In the genomic region with DNA sequence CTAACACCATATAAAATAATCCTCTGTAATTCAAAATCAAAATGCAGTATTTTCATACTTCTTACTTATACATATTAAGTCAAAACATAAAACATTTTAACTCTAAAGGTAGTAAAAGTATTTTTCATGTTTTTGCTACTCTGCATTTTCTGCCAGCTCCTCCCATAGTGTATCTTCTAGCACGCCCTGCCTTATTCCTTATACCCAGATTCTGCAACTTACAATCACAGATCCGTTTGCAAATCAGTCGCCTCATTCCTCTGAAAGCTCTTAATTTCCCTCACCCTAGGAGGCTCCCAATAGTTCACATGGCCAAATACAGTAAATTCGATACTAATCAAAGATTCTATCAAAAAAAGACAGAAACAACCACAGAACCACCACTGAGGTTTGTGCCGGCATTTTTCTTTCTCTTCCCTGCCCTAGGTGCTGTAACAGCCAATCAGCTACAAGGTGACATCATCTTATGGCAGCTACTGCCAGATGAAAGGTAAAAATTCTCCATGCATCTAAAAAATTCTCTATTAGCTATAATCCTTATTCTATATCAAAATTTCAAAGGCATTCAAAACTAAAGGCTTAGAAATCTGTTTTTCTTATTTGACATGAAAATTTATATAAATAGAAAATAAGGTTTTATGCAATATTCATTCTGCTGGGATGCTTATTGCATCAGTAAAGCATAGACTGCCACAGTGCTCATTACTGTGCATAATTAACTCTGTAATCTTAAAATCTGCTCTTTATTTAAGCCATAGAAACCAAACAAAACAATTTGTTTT, we compare ENCODE assay signal across 1 cellular context.
TF ChIP-seq lines count a peak whose summit lies in the region.

No MANE protein-coding gene starts in this region.

TF ChIP-seq in HepG2, 621 proteins besides CTCF, POLR2A, EP300 and RAD21 (continued from another document):
- TF ChIP-seq, protein P1, sequence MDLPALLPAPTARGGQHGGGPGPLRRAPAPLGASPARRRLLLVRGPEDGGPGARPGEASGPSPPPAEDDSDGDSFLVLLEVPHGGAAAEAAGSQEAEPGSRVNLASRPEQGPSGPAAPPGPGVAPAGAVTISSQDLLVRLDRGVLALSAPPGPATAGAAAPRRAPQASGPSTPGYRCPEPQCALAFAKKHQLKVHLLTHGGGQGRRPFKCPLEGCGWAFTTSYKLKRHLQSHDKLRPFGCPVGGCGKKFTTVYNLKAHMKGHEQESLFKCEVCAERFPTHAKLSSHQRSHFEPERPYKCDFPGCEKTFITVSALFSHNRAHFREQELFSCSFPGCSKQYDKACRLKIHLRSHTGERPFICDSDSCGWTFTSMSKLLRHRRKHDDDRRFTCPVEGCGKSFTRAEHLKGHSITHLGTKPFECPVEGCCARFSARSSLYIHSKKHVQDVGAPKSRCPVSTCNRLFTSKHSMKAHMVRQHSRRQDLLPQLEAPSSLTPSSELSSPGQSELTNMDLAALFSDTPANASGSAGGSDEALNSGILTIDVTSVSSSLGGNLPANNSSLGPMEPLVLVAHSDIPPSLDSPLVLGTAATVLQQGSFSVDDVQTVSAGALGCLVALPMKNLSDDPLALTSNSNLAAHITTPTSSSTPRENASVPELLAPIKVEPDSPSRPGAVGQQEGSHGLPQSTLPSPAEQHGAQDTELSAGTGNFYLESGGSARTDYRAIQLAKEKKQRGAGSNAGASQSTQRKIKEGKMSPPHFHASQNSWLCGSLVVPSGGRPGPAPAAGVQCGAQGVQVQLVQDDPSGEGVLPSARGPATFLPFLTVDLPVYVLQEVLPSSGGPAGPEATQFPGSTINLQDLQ (CRISPR knock-in tag; IDR thresholded peaks at IDR 0.05): no peak
- TF ChIP-seq GTF2F1 (IDR thresholded peaks at IDR 0.05; ENCODE audit: low read length): no peak
TF ChIP-seq in HepG2: peak in this region for 1.
